27 cellular contexts compared by ENCODE assay signal in the genomic region with DNA sequence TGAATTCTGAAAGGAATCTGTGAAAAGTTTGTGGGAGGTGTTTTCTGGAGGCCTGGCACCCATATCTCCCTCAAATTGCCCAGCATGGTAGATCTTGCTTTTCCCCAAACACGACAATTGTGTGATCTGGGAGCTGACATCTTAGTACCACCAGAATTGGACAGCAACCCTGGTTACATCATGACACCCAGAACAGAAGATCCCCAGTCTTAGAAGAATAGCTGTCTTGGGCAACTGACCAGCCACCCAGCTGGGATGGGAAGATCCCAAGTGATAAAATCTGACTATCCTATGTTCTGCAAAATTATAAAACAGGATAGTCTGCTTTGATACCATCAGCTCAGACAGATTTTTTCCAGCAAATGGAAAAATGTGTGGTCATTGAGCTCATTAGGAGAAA.
"Had no signal": no experiment of that assay in that cellular context is flagged by ENCODE, and none has a peak within 500 bp of the region (broad histone marks: within the 10 kb centered on the region; RNA-seq: fewer than 3 reads in every experiment).

No MANE protein-coding gene starts in this region.

- H3K36me3 Mint-ChIP-seq: natural killer cell; neural progenitor cell; stimulated activated effector memory CD8-positive, alpha-beta T cell treated with anti-CD3 and anti-CD28 coated beads, Interleukin-12 subunit alpha, Interleukin-12 subunit beta, amount 100 ng/mL, for 72 hours; stimulated activated naive B cell treated with anti-CD40 and anti-IgM and Interleukin-4, amounts not matched to agents 10 μg/mL and 1 μg/mL and 100 μg/mL, for 72 hours; type B pancreatic cell had no signal

- H3K4me1 ChIP-seq: neural progenitor cell, parathyroid adenoma, right lobe of liver, sigmoid colon, stomach, thyroid gland, tibial nerve, upper lobe of right lung, uterus had no signal

- H3K27ac ChIP-seq: neural progenitor cell, ovary, parathyroid adenoma, psoas muscle, right lobe of liver, sigmoid colon, stomach, thoracic aorta, thyroid gland, tibial nerve, upper lobe of right lung, uterus had no signal

- H3K9me3 Mint-ChIP-seq: type B pancreatic cell had no signal

- H3K79me2 ChIP-seq: parathyroid adenoma had no signal

- DNase-seq: natural killer cell; occipital lobe; ovary; psoas muscle; right cardiac atrium; right lobe of liver; sigmoid colon; small intestine; stimulated activated CD4-positive, alpha-beta T cell treated with anti-CD3 and anti-CD28 coated beads, Interleukin-15, amount 100 ng/mL, for 24 hours; stimulated activated CD4-positive, alpha-beta T cell treated with anti-CD3 and anti-CD28 coated beads, Interleukin-2, amount 100 ng/mL, for 24 hours; stimulated activated CD4-positive, alpha-beta T cell treated with anti-CD3 and anti-CD28 coated beads, Interleukin-2, amount 100 ng/mL, for 48 hours; stimulated activated CD4-positive, alpha-beta T cell treated with anti-CD3 and anti-CD28 coated beads, Interleukin-4, amount 100 ng/mL, for 24 hours; stimulated activated naive B cell treated with anti-CD40 and anti-IgM and Interleukin-4, amounts not matched to agents 10 μg/mL and 1 μg/mL and 100 μg/mL, for 72 hours; stimulated activated naive CD4-positive, alpha-beta T cell treated with Interleukin-2 at 50 U/mL for 16 hours; stomach; thyroid gland; upper lobe of right lung; uterus had no signal

- H2AFZ ChIP-seq: neural progenitor cell, parathyroid adenoma had no signal

- ATAC-seq: natural killer cell; psoas muscle; right cardiac atrium; right lobe of liver; stimulated activated effector memory CD8-positive, alpha-beta T cell treated with anti-CD3 and anti-CD28 coated beads, Interleukin-12 subunit alpha, Interleukin-12 subunit beta, amount 100 ng/mL, for 72 hours; stimulated activated naive B cell treated with anti-CD40 and anti-IgM and Interleukin-4, amounts not matched to agents 10 μg/mL and 1 μg/mL and 100 μg/mL, for 72 hours; upper lobe of right lung had no signal

- H3K4me3 ChIP-seq: neural progenitor cell, ovary, psoas muscle, right lobe of liver, sigmoid colon, stomach, thoracic aorta, thyroid gland, tibial nerve, upper lobe of right lung, uterus had no signal

- H3K36me3 ChIP-seq: neural progenitor cell, ovary, right lobe of liver, sigmoid colon, stomach, thoracic aorta, thyroid gland, tibial nerve, upper lobe of right lung, uterus had no signal

- H3K4me3 Mint-ChIP-seq: natural killer cell; nephron; neural progenitor cell; stimulated activated effector memory CD8-positive, alpha-beta T cell treated with anti-CD3 and anti-CD28 coated beads, Interleukin-12 subunit alpha, Interleukin-12 subunit beta, amount 100 ng/mL, for 72 hours; stimulated activated naive B cell treated with anti-CD40 and anti-IgM and Interleukin-4, amounts not matched to agents 10 μg/mL and 1 μg/mL and 100 μg/mL, for 72 hours; stimulated activated naive CD8-positive, alpha-beta T cell treated with anti-CD3 and anti-CD28 coated beads, Interleukin-15, Interleukin-2, amounts not matched to agents 100 ng/mL and 50 ng/mL, for 24 hours; type B pancreatic cell had no signal

- H3K27me3 Mint-ChIP-seq: stimulated activated naive B cell treated with anti-CD40 and anti-IgM and Interleukin-4, amounts not matched to agents 10 μg/mL and 1 μg/mL and 100 μg/mL, for 72 hours; stimulated activated naive CD8-positive, alpha-beta T cell treated with anti-CD3 and anti-CD28 coated beads, Interleukin-15, Interleukin-2, amounts not matched to agents 100 ng/mL and 50 ng/mL, for 24 hours; type B pancreatic cell had no signal

- H3K27ac Mint-ChIP-seq: natural killer cell; nephron; neural progenitor cell; progenitor cell of endocrine pancreas; stimulated activated effector memory CD8-positive, alpha-beta T cell treated with anti-CD3 and anti-CD28 coated beads, Interleukin-12 subunit alpha, Interleukin-12 subunit beta, amount 100 ng/mL, for 72 hours; stimulated activated naive B cell treated with anti-CD40 and anti-IgM and Interleukin-4, amounts not matched to agents 10 μg/mL and 1 μg/mL and 100 μg/mL, for 72 hours; stimulated activated naive CD8-positive, alpha-beta T cell treated with anti-CD3 and anti-CD28 coated beads, Interleukin-15, Interleukin-2, amounts not matched to agents 100 ng/mL and 50 ng/mL, for 24 hours; type B pancreatic cell had no signal

- H3K4me1 Mint-ChIP-seq: nephron; neural progenitor cell; stimulated activated effector memory CD8-positive, alpha-beta T cell treated with anti-CD3 and anti-CD28 coated beads, Interleukin-12 subunit alpha, Interleukin-12 subunit beta, amount 100 ng/mL, for 72 hours; stimulated activated naive B cell treated with anti-CD40 and anti-IgM and Interleukin-4, amounts not matched to agents 10 μg/mL and 1 μg/mL and 100 μg/mL, for 72 hours had no signal

- H3K27me3 ChIP-seq: neural progenitor cell, ovary, right lobe of liver, sigmoid colon, stomach, thyroid gland, tibial nerve, upper lobe of right lung, uterus had no signal

- H3K4me2 ChIP-seq: neural progenitor cell had no signal
